26 cellular contexts compared by ENCODE assay signal in the genomic region with DNA sequence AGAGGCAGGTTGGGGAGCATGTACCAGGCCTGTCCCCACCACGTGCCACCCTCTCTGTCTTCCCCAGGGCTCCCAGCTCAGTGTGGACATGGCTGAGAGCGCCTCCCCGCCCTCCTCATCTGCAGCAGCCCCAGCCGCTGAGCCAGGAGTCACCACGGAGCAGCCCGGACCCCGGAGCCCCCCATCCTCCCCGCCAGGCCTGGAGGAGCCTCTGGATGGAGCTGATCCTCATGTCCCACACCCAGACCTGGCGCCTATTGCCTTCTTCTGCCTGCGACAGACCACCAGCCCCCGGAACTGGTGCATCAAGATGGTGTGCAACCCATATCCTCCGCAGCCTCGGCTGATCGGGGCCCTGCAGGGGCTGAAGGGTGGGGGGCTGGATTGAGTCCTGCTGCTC. TPM values are rescaled to one million over a fixed set of nuclear protein-coding genes. Genes with fewer than 3 reads are reported as not detected.
"Had no signal": no experiment of that assay in that cellular context is flagged by ENCODE, and none has a peak within 500 bp of the region (broad histone marks: within the 10 kb centered on the region; RNA-seq: fewer than 3 reads in every experiment).

TSS of gene CACNA1I (plus strand) at position 89 of the 400 bp plus-strand sequence. CDS start at position 89, 0 bp downstream.

- ATAC-seq: activated CD8-positive, alpha-beta T cell treated with anti-CD3 and anti-CD28 coated beads, Interleukin-2, amount 10 ng/mL, durations not matched to agents 7 days and 5 days; body of pancreas; SK-N-SH treated with all-trans-retinoic acid at 6 μM for 48 hours; WTC11 had no signal

- H3K27ac ChIP-seq: ascending aorta, body of pancreas, Peyer's patch, RWPE1, SJCRH30 had no signal

- H3K9me3 ChIP-seq: ascending aorta, body of pancreas, Peyer's patch, SJCRH30 had no signal

- H3K4me1 ChIP-seq: ascending aorta, body of pancreas, SJCRH30 had no signal

- H3K27me3 ChIP-seq: ascending aorta, body of pancreas, Peyer's patch, SJCRH30 had no signal

- H3K4me3 Mint-ChIP-seq: activated CD8-positive, alpha-beta T cell treated with anti-CD3 and anti-CD28 coated beads, Interleukin-2, amount 10 ng/mL, durations not matched to agents 7 days and 5 days; T-helper 1 cell treated with Interleukin-12 subunit alpha and Interleukin-12 subunit beta and Interleukin-4 antibody, amounts not matched to agents 30 μg/mL and 1 μg/mL, for 36 hours; WTC11 had no signal

- H3K27ac Mint-ChIP-seq: activated CD8-positive, alpha-beta T cell treated with anti-CD3 and anti-CD28 coated beads, Interleukin-2, amount 10 ng/mL, durations not matched to agents 7 days and 5 days; T-helper 1 cell treated with Interleukin-12 subunit alpha and Interleukin-12 subunit beta and Interleukin-4 antibody, amounts not matched to agents 30 μg/mL and 1 μg/mL, for 36 hours; WTC11 had no signal

- H3K36me3 ChIP-seq: ascending aorta, Peyer's patch, SJCRH30 had no signal

- DNase-seq: activated CD4-positive, alpha-beta T cell treated with anti-CD3 and anti-CD28 coated beads for 48 hours; activated CD4-positive, alpha-beta T cell treated with anti-CD3 and anti-CD28 coated beads, Interleukin-2, amount 50 U/mL, for 4 hours; activated CD4-positive, CD25-positive, alpha-beta regulatory T cell treated with anti-CD3 and anti-CD28 coated beads, Interleukin-2, amount 50 U/mL, for 72 hours; activated CD8-positive, alpha-beta memory T cell treated with anti-CD3 and anti-CD28 coated beads, Interleukin-2, amount 50 U/mL, for 48 hours; activated CD8-positive, alpha-beta T cell treated with anti-CD3 and anti-CD28 coated beads, Interleukin-2, amount 10 ng/mL, durations not matched to agents 7 days and 5 days; activated naive CD4-positive, alpha-beta T cell treated with anti-CD3 and anti-CD28 coated beads, Interleukin-2, amount 50 U/mL, for 16 hours; activated T-cell treated with anti-CD3 and anti-CD28 coated beads, Interleukin-2, amount 50 U/mL, for 1 hour; amniotic stem cell; body of pancreas; Kasumi-1; NCI-H146; NCI-H187 treated with DMSO at 0.1 percent for 48 hours; NCI-H2081 treated with DMSO at 0.1 percent for 48 hours; NCI-H446; NCI-H524; Peyer's patch; Right ventricle myocardium superior; SJCRH30; SW 1271; T-helper 9 cell had no signal

- H3K36me3 Mint-ChIP-seq: WTC11 had no signal

- H3K4me3 ChIP-seq: ascending aorta, body of pancreas, Peyer's patch, SJCRH30 had no signal

RNA-seq across cellular contexts. Expression of gene CACNA1I, which starts in this region (rescaled TPM):
- total RNA-seq: ascending aorta, bronchial epithelial cell had no signal
